38 cellular contexts compared by ENCODE assay signal in genomic region chr22:32016081-32016480, GRCh38. TPM values are rescaled to one million over a fixed set of nuclear protein-coding genes. Genes with fewer than 3 reads are reported as not detected.
"Had no signal": no experiment of that assay in that cellular context is flagged by ENCODE, and none has a peak within 500 bp of the region (broad histone marks: within the 10 kb centered on the region; RNA-seq: fewer than 3 reads in every experiment).

No MANE protein-coding gene starts in this region.

- H3K9me3 ChIP-seq: colonic mucosa had no signal

- H3K4me3 Mint-ChIP-seq: activated B cell treated with CpG ODN at 0.5 μM for 24 hours; activated CD4-positive, alpha-beta memory T cell treated with anti-CD3 and anti-CD28 coated beads for 36 hours; activated CD4-positive, alpha-beta T cell treated with anti-CD3 and anti-CD28 coated beads, Interleukin-2, amount 10 ng/mL, durations not matched to agents 24 days and 14 days; activated CD8-positive, alpha-beta T cell treated with anti-CD3 and anti-CD28 coated beads for 36 hours; activated naive CD4-positive, alpha-beta T cell treated with anti-CD3 and anti-CD28 coated beads for 36 hours; activated naive CD8-positive, alpha-beta T cell treated with anti-CD3 and anti-CD28 coated beads for 36 hours; central memory CD8-positive, alpha-beta T cell; T-helper 1 cell treated with Interleukin-12 subunit alpha and Interleukin-12 subunit beta and Interleukin-4 antibody, amounts not matched to agents 30 μg/mL and 1 μg/mL, for 36 hours; T-helper 2 cell treated with Interferon-gamma antibody and Interleukin-4, amounts not matched to agents 5 μg/mL and 100 μg/mL, for 36 hours had no signal

- DNase-seq: activated B cell treated with CpG ODN at 0.5 μM for 24 hours; activated CD4-positive, alpha-beta memory T cell treated with anti-CD3 and anti-CD28 coated beads for 36 hours; activated CD4-positive, alpha-beta T cell treated with anti-CD3 and anti-CD28 coated beads for 4 hours; activated CD4-positive, alpha-beta T cell treated with anti-CD3 and anti-CD28 coated beads, Interleukin-2, amount 10 ng/mL, durations not matched to agents 24 days and 14 days; activated CD4-positive, alpha-beta T cell treated with anti-CD3 and anti-CD28 coated beads, Interleukin-2, amount 50 U/mL, for 1 hour; activated CD4-positive, alpha-beta T cell treated with anti-CD3 and anti-CD28 coated beads, Interleukin-2, amount 50 U/mL, for 4 hours; activated CD4-positive, CD25-positive, alpha-beta regulatory T cell treated with anti-CD3 and anti-CD28 coated beads, Interleukin-2, amount 50 U/mL, for 72 hours; activated CD8-positive, alpha-beta memory T cell treated with anti-CD3 and anti-CD28 coated beads, Interleukin-2, amount 50 U/mL, for 4 hours; activated CD8-positive, alpha-beta T cell treated with anti-CD3 and anti-CD28 coated beads for 36 hours; activated effector memory CD4-positive, alpha-beta T cell treated with anti-CD3 and anti-CD28 coated beads, Interleukin-2, amount 50 U/mL, for 16 hours; activated gamma-delta T cell treated with Interleukin-2 at 50 U/mL for 16 hours; activated naive CD4-positive, alpha-beta T cell; activated naive CD4-positive, alpha-beta T cell treated with anti-CD3 and anti-CD28 coated beads for 36 hours; activated naive CD4-positive, alpha-beta T cell treated with anti-CD3 and anti-CD28 coated beads, Interleukin-2, amount 50 U/mL, for 16 hours; activated naive CD8-positive, alpha-beta T cell treated with anti-CD3 and anti-CD28 coated beads for 36 hours; activated T-cell treated with anti-CD3 and anti-CD28 coated beads for 4 hours; activated T-cell treated with anti-CD3 and anti-CD28 coated beads, Interleukin-2, amount 50 U/mL, for 1 hour; activated T-cell treated with anti-CD3 and anti-CD28 coated beads, Interleukin-2, amount 50 U/mL, for 48 hours; adrenal gland; amniotic stem cell; aorta; body of pancreas; brain microvascular endothelial cell; caudate nucleus; cerebellar nuclear complex; colonic mucosa; T-helper 2 cell; T-helper 9 cell had no signal

- H3K4me3 ChIP-seq: adrenal gland, body of pancreas, cardiac muscle cell, colonic mucosa had no signal

- H3K27me3 ChIP-seq: body of pancreas, brain microvascular endothelial cell, cardiac muscle cell, colonic mucosa had no signal

- ATAC-seq: activated CD8-positive, alpha-beta T cell treated with anti-CD3 and anti-CD28 coated beads for 36 hours; activated naive CD4-positive, alpha-beta T cell treated with anti-CD3 and anti-CD28 coated beads, Interleukin-2, amount 50 U/mL, for 72 hours; body of pancreas had no signal

- H3K27ac ChIP-seq: adrenal gland, body of pancreas, brain microvascular endothelial cell, cardiac muscle cell, colonic mucosa, VCaP had no signal

- H3K27ac Mint-ChIP-seq: activated B cell treated with CpG ODN at 0.5 μM for 24 hours; activated CD4-positive, alpha-beta memory T cell treated with anti-CD3 and anti-CD28 coated beads for 36 hours; activated CD4-positive, alpha-beta T cell treated with anti-CD3 and anti-CD28 coated beads, Interleukin-2, amount 10 ng/mL, durations not matched to agents 24 days and 14 days; activated CD8-positive, alpha-beta T cell treated with anti-CD3 and anti-CD28 coated beads for 36 hours; activated naive CD4-positive, alpha-beta T cell treated with anti-CD3 and anti-CD28 coated beads, Interleukin-2, amount 50 U/mL, for 72 hours; activated naive CD8-positive, alpha-beta T cell treated with anti-CD3 and anti-CD28 coated beads for 36 hours; activated T-helper 2 cell treated with anti-CD3 and anti-CD28 coated beads, Interferon-gamma antibody, Interleukin-2, Interleukin-4, amounts not matched to agents 10 μg/mL and 5 μg/mL and 100 μg/mL, durations not matched to agents 14 hours and 24 hours and 36 hours; T-helper 1 cell treated with Interleukin-12 subunit alpha and Interleukin-12 subunit beta and Interleukin-4 antibody, amounts not matched to agents 30 μg/mL and 1 μg/mL, for 36 hours; T-helper 2 cell treated with Interferon-gamma antibody and Interleukin-4, amounts not matched to agents 5 μg/mL and 100 μg/mL, for 36 hours had no signal

- H3K4me1 Mint-ChIP-seq: activated B cell treated with CpG ODN at 0.5 μM for 24 hours; central memory CD8-positive, alpha-beta T cell had no signal

RNA-seq across cellular contexts. Expression of gene SLC5A1, which starts 27.0 kb away (rescaled TPM):
- total RNA-seq: activated B cell treated with CpG ODN at 0.5 μM for 24 hours; activated CD4-positive, alpha-beta memory T cell treated with anti-CD3 and anti-CD28 coated beads for 36 hours; activated CD4-positive, alpha-beta T cell treated with anti-CD3 and anti-CD28 coated beads, Interleukin-2, amount 10 ng/mL, durations not matched to agents 24 days and 14 days; activated CD8-positive, alpha-beta memory T cell treated with anti-CD3 and anti-CD28 coated beads for 36 hours; activated CD8-positive, alpha-beta T cell treated with anti-CD3 and anti-CD28 coated beads for 36 hours; activated naive CD4-positive, alpha-beta T cell treated with anti-CD3 and anti-CD28 coated beads for 36 hours; activated naive CD4-positive, alpha-beta T cell treated with anti-CD3 and anti-CD28 coated beads, Interleukin-2, amount 50 U/mL, for 72 hours; activated naive CD8-positive, alpha-beta T cell treated with anti-CD3 and anti-CD28 coated beads for 36 hours; activated T-helper 2 cell treated with anti-CD3 and anti-CD28 coated beads, Interferon-gamma antibody, Interleukin-2, Interleukin-4, amounts not matched to agents 10 μg/mL and 5 μg/mL and 100 μg/mL, durations not matched to agents 14 hours and 24 hours and 36 hours; aorta; astrocyte; chondrocyte had no signal
